In the genomic region with DNA sequence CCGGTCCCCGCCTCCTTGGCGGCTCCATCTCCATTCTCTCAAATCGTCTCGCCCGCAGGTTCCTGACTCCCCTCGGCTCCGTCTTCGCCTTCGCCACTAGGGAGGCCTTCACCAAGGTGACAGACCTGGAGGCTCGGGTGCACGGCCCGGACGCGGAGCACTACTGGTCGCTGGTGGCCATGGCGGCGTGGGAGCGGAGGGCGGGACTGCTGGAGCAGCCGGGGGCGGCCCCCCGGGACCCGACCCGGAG, we compare ENCODE assay signal across 8 cellular contexts. TPM values are rescaled to one million over a fixed set of nuclear protein-coding genes. Genes with fewer than 3 reads are reported as not detected.
DNase-seq lines count a peak whose midpoint lies in the region; TF ChIP-seq lines count a peak whose summit lies in the region.

No MANE protein-coding gene starts in this region.

- H3K9ac ChIP-seq in KMS-11 (no peak overlapping the region; the same call in 1 of the 2 replicates), duodenal mucosa (ENCODE audit: low read depth in 1 of 2, low read length in 2 of 2) (peak overlapping the region; percentile 88 to 90)

- H3K4me1 ChIP-seq in KMS-11 (ENCODE audit: low read depth, poor library complexity, severe bottlenecking), result no peaks in the 10 kb centered on the region
- H3K4me1 ChIP-seq in duodenal mucosa (ENCODE audit: control insufficient read depth in 1 of 2, insufficient read depth in 2 of 2, low read length in 2 of 2), result peaks cover 21 to 31% of the 10 kb centered on the region in 2 donors
- peaks cover 4% of the 10 kb centered on the region for H3K4me1 ChIP-seq in neuron (ENCODE audit: insufficient read depth, low read length)

- H3K27ac ChIP-seq in KMS-11, result peak overlapping the region; percentile 48
- H3K27ac ChIP-seq in duodenal mucosa (ENCODE audit: low read depth, low read length), result peak overlapping the region; percentile 92

- H3K4me3 ChIP-seq in KMS-11 (IDR thresholded peaks at IDR 0.05; ENCODE audit: insufficient read depth, low read depth, low read length) (no peak overlapping the region), duodenal mucosa (ENCODE audit: low read depth in 1 of 2, low read length in 2 of 2) (peak overlapping the region; percentile 73 to 86), neuron (ENCODE audit: low read length) (peak overlapping the region; percentile 50)

- no peak overlapping the region for H2AFZ ChIP-seq in KMS-11 (ENCODE audit: low read depth)
- H2AFZ ChIP-seq in neuron (ENCODE audit: low read depth, low read length), result peak overlapping the region; percentile 51

- H3K4me2 ChIP-seq in KMS-11, result no peak overlapping the region

- no peaks in the 10 kb centered on the region for H3K27me3 ChIP-seq in KMS-11 (ENCODE audit: insufficient read depth, low read depth)
- H3K27me3 ChIP-seq in duodenal mucosa (ENCODE audit: control insufficient read depth in 1 of 2, insufficient read depth in 2 of 2, low read length in 2 of 2), result no peaks in the 10 kb centered on the region
- H3K27me3 ChIP-seq in neuron (ENCODE audit: insufficient read depth, low read length), result no peaks in the 10 kb centered on the region

- H3K36me3 ChIP-seq in KMS-11 (ENCODE audit: insufficient read depth) (no peaks in the 10 kb centered on the region), duodenal mucosa (ENCODE audit: control insufficient read depth in 1 of 2, insufficient read depth in 2 of 2, low read length in 2 of 2) (peaks cover 0 to 3% of the 10 kb centered on the region in 2 donors), neuron (ENCODE audit: insufficient read depth, low read length) (no peaks in the 10 kb centered on the region)

- no peaks in the 10 kb centered on the region for H3K79me2 ChIP-seq in KMS-11 (ENCODE audit: insufficient read depth, low read depth)

- H3K9me3 ChIP-seq in duodenal mucosa (ENCODE audit: control insufficient read depth in 1 of 2, low read length in 2 of 2) (no peaks in the 10 kb centered on the region), neuron (ENCODE audit: low read length) (no peaks in the 10 kb centered on the region)

- no peaks in the 10 kb centered on the region for H4K20me1 ChIP-seq in KMS-11 (ENCODE audit: insufficient read depth)

- intact Hi-C loops in posterior vena cava (cut with DNase I), result loop anchor here (5.0 kb wide), 1 partner anchor 98 kb away; no protein-coding TSS in a partner anchor

- DNase-seq in DMS79 (lab: John Stamatoyannopoulos, UW) (peak; percentile 17), Ammon's horn (ENCODE audit: low spot score) (no peak), inferior parietal cortex (ENCODE audit: extremely low spot score) (no peak), posterior vena cava (ENCODE audit: low spot score) (no peak), AG08395 (ENCODE audit: low spot score) (no peak)

- no peak for TF ChIP-seq CTCF in KMS-11 (conservative IDR thresholded peaks at IDR 0.05; ENCODE audit: low read depth, low read length)

RNA-seq across cellular contexts. Expression of a gene that starts 0.9 kb away (rescaled TPM):
- not detected for total RNA-seq in posterior vena cava

RNA-seq across cellular contexts. Expression of a gene that starts 3.5 kb away (rescaled TPM):
- 1 to 10 TPM; 2.1 to 3.4 TPM for total RNA-seq in posterior vena cava

RNA-seq across cellular contexts. Expression of a gene that starts 6.3 kb away (rescaled TPM):
- total RNA-seq in posterior vena cava, result 100 to 1,000 TPM in 1 of 2 donors, 10 to 100 TPM in 1; 87.5 to 103 TPM

RNA-seq across cellular contexts. Expression of a gene that starts 17.3 kb away (rescaled TPM):
- 10 to 100 TPM; 22.2 to 30.3 TPM for total RNA-seq in posterior vena cava
